1 cellular context compared by ENCODE assay signal in genomic region chr11:117037279-117037951, GRCh38.
TF ChIP-seq lines count a peak whose summit lies in the region.

No MANE protein-coding gene starts in this region.

TF ChIP-seq in GM23338, 12 proteins besides CTCF, POLR2A, EP300 and RAD21 (continued from another document):
- TF ChIP-seq, protein P1, sequence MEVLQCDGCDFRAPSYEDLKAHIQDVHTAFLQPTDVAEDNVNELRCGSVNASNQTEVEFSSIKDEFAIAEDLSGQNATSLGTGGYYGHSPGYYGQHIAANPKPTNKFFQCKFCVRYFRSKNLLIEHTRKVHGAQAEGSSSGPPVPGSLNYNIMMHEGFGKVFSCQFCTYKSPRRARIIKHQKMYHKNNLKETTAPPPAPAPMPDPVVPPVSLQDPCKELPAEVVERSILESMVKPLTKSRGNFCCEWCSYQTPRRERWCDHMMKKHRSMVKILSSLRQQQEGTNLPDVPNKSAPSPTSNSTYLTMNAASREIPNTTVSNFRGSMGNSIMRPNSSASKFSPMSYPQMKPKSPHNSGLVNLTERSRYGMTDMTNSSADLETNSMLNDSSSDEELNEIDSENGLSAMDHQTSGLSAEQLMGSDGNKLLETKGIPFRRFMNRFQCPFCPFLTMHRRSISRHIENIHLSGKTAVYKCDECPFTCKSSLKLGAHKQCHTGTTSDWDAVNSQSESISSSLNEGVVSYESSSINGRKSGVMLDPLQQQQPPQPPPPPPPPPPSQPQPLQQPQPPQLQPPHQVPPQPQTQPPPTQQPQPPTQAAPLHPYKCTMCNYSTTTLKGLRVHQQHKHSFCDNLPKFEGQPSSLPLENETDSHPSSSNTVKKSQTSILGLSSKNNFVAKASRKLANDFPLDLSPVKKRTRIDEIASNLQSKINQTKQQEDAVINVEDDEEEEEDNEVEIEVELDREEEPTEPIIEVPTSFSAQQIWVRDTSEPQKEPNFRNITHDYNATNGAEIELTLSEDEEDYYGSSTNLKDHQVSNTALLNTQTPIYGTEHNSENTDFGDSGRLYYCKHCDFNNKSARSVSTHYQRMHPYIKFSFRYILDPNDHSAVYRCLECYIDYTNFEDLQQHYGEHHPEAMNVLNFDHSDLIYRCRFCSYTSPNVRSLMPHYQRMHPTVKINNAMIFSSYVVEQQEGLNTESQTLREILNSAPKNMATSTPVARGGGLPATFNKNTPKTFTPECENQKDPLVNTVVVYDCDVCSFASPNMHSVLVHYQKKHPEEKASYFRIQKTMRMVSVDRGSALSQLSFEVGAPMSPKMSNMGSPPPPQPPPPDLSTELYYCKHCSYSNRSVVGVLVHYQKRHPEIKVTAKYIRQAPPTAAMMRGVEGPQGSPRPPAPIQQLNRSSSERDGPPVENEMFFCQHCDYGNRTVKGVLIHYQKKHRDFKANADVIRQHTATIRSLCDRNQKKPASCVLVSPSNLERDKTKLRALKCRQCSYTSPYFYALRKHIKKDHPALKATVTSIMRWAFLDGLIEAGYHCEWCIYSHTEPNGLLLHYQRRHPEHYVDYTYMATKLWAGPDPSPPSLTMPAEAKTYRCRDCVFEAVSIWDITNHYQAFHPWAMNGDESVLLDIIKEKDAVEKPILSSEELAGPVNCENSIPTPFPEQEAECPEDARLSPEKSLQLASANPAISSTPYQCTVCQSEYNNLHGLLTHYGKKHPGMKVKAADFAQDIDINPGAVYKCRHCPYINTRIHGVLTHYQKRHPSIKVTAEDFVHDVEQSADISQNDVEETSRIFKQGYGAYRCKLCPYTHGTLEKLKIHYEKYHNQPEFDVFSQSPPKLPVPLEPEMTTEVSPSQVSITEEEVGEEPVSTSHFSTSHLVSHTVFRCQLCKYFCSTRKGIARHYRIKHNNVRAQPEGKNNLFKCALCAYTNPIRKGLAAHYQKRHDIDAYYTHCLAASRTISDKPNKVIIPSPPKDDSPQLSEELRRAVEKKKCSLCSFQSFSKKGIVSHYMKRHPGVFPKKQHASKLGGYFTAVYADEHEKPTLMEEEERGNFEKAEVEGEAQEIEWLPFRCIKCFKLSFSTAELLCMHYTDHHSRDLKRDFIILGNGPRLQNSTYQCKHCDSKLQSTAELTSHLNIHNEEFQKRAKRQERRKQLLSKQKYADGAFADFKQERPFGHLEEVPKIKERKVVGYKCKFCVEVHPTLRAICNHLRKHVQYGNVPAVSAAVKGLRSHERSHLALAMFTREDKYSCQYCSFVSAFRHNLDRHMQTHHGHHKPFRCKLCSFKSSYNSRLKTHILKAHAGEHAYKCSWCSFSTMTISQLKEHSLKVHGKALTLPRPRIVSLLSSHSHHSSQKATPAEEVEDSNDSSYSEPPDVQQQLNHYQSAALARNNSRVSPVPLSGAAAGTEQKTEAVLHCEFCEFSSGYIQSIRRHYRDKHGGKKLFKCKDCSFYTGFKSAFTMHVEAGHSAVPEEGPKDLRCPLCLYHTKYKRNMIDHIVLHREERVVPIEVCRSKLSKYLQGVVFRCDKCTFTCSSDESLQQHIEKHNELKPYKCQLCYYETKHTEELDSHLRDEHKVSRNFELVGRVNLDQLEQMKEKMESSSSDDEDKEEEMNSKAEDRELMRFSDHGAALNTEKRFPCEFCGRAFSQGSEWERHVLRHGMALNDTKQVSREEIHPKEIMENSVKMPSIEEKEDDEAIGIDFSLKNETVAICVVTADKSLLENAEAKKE (CRISPR knock-in tag; IDR thresholded peaks at IDR 0.05), result no peak
- no peak for TF ChIP-seq POLR2AphosphoS5 (IDR thresholded peaks at IDR 0.05; ENCODE audit: low read depth)
- TF ChIP-seq NANOG (IDR thresholded peaks at IDR 0.05; ENCODE audit: borderline replicate concordance), result no peak
- no peak for TF ChIP-seq EZH2phosphoT487 (IDR thresholded peaks at IDR 0.05; ENCODE audit: unreplicated experiment)
- no peak for TF ChIP-seq STAT1 (IDR thresholded peaks at IDR 0.05; ENCODE audit: unreplicated experiment)
- no peak for TF ChIP-seq CREB1 (CRISPR knock-in tag; IDR thresholded peaks at IDR 0.05; ENCODE audit: low read depth)
- no peak for TF ChIP-seq EZH2 (IDR thresholded peaks at IDR 0.05; ENCODE audit: low read depth, unreplicated experiment)
- no peak for TF ChIP-seq REST (IDR thresholded peaks at IDR 0.05; ENCODE audit: unreplicated experiment)
- TF ChIP-seq ZNF114 (CRISPR knock-in tag; IDR thresholded peaks at IDR 0.05), result no peak
- TF ChIP-seq ZNF331 (CRISPR knock-in tag; IDR thresholded peaks at IDR 0.05; ENCODE audit: low read depth), result no peak
- no peak for TF ChIP-seq JUNB (IDR thresholded peaks at IDR 0.05; ENCODE audit: unreplicated experiment)
